ENCODE assay signal across 18 cellular contexts in the genomic region with DNA sequence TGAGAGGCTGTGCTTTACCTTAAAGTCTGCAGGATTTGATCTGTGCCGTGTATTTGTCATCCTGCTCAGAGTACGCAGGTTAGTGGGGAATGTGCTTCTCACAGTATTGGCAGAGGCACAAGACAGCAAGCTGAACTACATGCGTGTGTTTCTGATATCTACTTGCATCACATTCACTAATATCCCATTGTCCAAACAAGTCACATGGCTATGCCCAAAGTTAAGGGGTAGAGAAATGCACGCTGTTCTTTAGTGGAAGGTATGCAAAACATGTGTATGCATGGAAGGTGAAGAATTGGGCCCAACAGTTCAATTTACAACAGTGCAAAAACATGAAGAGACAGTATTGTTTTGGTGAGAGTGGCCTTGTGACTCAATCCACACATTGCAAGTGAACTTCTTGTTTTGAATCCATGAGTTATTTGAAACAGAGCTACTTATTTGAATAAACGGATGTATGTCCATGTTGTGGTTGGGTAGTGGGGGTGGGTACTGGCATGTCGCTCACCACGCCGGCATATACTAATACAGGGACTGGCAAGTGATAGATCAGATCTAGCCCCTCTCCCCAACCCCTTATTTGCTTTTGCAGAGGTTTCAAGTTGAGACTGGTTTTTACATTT.
"Had no signal": no experiment of that assay in that cellular context is flagged by ENCODE, and none has a peak within 500 bp of the region (broad histone marks: within the 10 kb centered on the region; RNA-seq: fewer than 3 reads in every experiment).

No MANE protein-coding gene starts in this region.

- H3K36me3 Mint-ChIP-seq: activated naive CD4-positive, alpha-beta T cell treated with anti-CD3 and anti-CD28 coated beads, Interleukin-2, amount 50 U/mL, for 72 hours; neural progenitor cell had no signal

- H3K27me3 Mint-ChIP-seq: stimulated activated naive CD8-positive, alpha-beta T cell treated with anti-CD3 and anti-CD28 coated beads, Interleukin-15, amount 100 ng/mL, for 72 hours had no signal

- H3K9me3 Mint-ChIP-seq: activated naive CD4-positive, alpha-beta T cell treated with anti-CD3 and anti-CD28 coated beads, Interleukin-2, amount 50 U/mL, for 72 hours; neural progenitor cell; stimulated activated naive CD8-positive, alpha-beta T cell treated with anti-CD3 and anti-CD28 coated beads, Interleukin-15, amount 100 ng/mL, for 72 hours had no signal

- H3K4me1 Mint-ChIP-seq: neural progenitor cell; stimulated activated naive CD8-positive, alpha-beta T cell treated with anti-CD3 and anti-CD28 coated beads, Interleukin-15, amount 100 ng/mL, for 72 hours had no signal

- DNase-seq: activated CD4-positive, alpha-beta T cell treated with anti-CD3 and anti-CD28 coated beads for 1 hour; activated CD8-positive, alpha-beta memory T cell treated with anti-CD3 and anti-CD28 coated beads for 24 hours; activated CD8-positive, alpha-beta memory T cell treated with anti-CD3 and anti-CD28 coated beads, Interleukin-2, amount 50 U/mL, for 48 hours; activated gamma-delta T cell treated with Interleukin-2 at 50 U/mL for 16 hours; adrenal gland; cerebellar nuclear complex; effector CD8-positive, alpha-beta T cell; esophagus squamous epithelium; heart right ventricle; left lung; psoas muscle; right cardiac atrium; stimulated activated CD4-positive, alpha-beta T cell treated with anti-CD3 and anti-CD28 coated beads, Interleukin-15, amount 100 ng/mL, for 24 hours; stimulated activated CD4-positive, alpha-beta T cell treated with anti-CD3 and anti-CD28 coated beads, Interleukin-2, amount 100 ng/mL, for 48 hours; stimulated activated naive CD8-positive, alpha-beta T cell treated with anti-CD3 and anti-CD28 coated beads, Interleukin-15, amount 100 ng/mL, for 72 hours; transverse colon had no signal

- H3K27ac Mint-ChIP-seq: activated naive CD4-positive, alpha-beta T cell treated with anti-CD3 and anti-CD28 coated beads, Interleukin-2, amount 50 U/mL, for 72 hours; neural progenitor cell; stimulated activated naive CD8-positive, alpha-beta T cell treated with anti-CD3 and anti-CD28 coated beads, Interleukin-15, amount 100 ng/mL, for 72 hours had no signal

- H3K4me3 Mint-ChIP-seq: neural progenitor cell; stimulated activated naive CD8-positive, alpha-beta T cell treated with anti-CD3 and anti-CD28 coated beads, Interleukin-15, amount 100 ng/mL, for 72 hours had no signal

- ATAC-seq: heart right ventricle; left lung; psoas muscle; right cardiac atrium; stimulated activated naive CD8-positive, alpha-beta T cell treated with anti-CD3 and anti-CD28 coated beads, Interleukin-15, amount 100 ng/mL, for 72 hours had no signal
